12 cellular contexts compared by ENCODE assay signal in genomic region chr4:139986621-139987510, GRCh38.
DNase-seq lines count a peak whose midpoint lies in the region; ATAC-seq and TF ChIP-seq lines count a peak whose summit lies in the region.
"Had no signal": no experiment of that assay in that cellular context is flagged by ENCODE, and none has a peak within 500 bp of the region (broad histone marks: within the 10 kb centered on the region; RNA-seq: fewer than 3 reads in every experiment).

No MANE protein-coding gene starts in this region.

- no peak overlapping the region for H3K4me3 Mint-ChIP-seq in activated CD8-positive, alpha-beta T cell treated with anti-CD3 and anti-CD28 coated beads for 36 hours

- TF ChIP-seq POLR2A in gastroesophageal sphincter (IDR thresholded peaks at IDR 0.05) (no peak), sigmoid colon (IDR thresholded peaks at IDR 0.05) (no peak)

- CTCF ChIA-PET in activated CD8-positive, alpha-beta T cell treated with anti-CD3 and anti-CD28 coated beads for 36 hours (lab: Charles Lee): no interaction called here

- no peak overlapping the region for H3K27ac Mint-ChIP-seq in activated CD8-positive, alpha-beta T cell treated with anti-CD3 and anti-CD28 coated beads for 36 hours

- TF ChIP-seq EP300 in gastroesophageal sphincter (IDR thresholded peaks at IDR 0.05) (no peak), sigmoid colon (IDR thresholded peaks at IDR 0.05) (peak in 2 of 4 donors; percentile 47 to 52)

- TF ChIP-seq CTCF in VCaP (conservative IDR thresholded peaks at IDR 0.05) (no peak), gastroesophageal sphincter (IDR thresholded peaks at IDR 0.05) (no peak), sigmoid colon (IDR thresholded peaks at IDR 0.05) (no peak)
- TF ChIP-seq CTCF in activated CD8-positive, alpha-beta T cell treated with anti-CD3 and anti-CD28 coated beads for 36 hours (IDR thresholded peaks at IDR 0.05): no peak

- POLR2A ChIA-PET in activated CD8-positive, alpha-beta T cell treated with anti-CD3 and anti-CD28 coated beads for 36 hours (lab: Charles Lee): no interaction called here

- H3K27me3 Mint-ChIP-seq in activated CD8-positive, alpha-beta T cell treated with anti-CD3 and anti-CD28 coated beads for 36 hours: no peaks in the 10 kb centered on the region

- H3K36me3 ChIP-seq in gastroesophageal sphincter: no peaks in the 10 kb centered on the region
- H3K36me3 ChIP-seq in sigmoid colon: no peaks in the 10 kb centered on the region

- H3K4me1 ChIP-seq in gastroesophageal sphincter (peaks cover 0 to 48% (median 8%) of the 10 kb centered on the region in 3 donors), sigmoid colon (peaks cover 0 to 28% (median 20%) of the 10 kb centered on the region in 4 donors)

- no peak overlapping the region for H3K4me3 ChIP-seq in gastroesophageal sphincter
- no peak overlapping the region for H3K4me3 ChIP-seq in sigmoid colon

- no peaks in the 10 kb centered on the region for H3K9me3 Mint-ChIP-seq in activated CD8-positive, alpha-beta T cell treated with anti-CD3 and anti-CD28 coated beads for 36 hours

- peaks cover 12% of the 10 kb centered on the region for H3K4me1 Mint-ChIP-seq in activated CD8-positive, alpha-beta T cell treated with anti-CD3 and anti-CD28 coated beads for 36 hours (ENCODE audit: low read depth)

- peak; percentile 72 for DNase-seq in NCI-H1092 (lab: John Stamatoyannopoulos, UW)
- no peak for DNase-seq in sigmoid colon
- DNase-seq in stimulated activated CD4-positive, alpha-beta T cell treated with anti-CD3 and anti-CD28 coated beads, Interleukin-4, amount 100 ng/mL, for 1 hour: no peak
- DNase-seq in cerebellar nuclear complex (lab: John Stamatoyannopoulos, UW): no peak
- DNase-seq in GM19240 (ENCODE audit: insufficient read length, low spot score): no peak
- DNase-seq in activated CD8-positive, alpha-beta T cell treated with anti-CD3 and anti-CD28 coated beads for 36 hours: no peak
- DNase-seq: amygdala; NCI-H2029 treated with DMSO at 0.1 percent for 48 hours; NK-92 treated with Interleukin-12 subunit alpha and Interleukin-12 subunit beta, amount 100 ng/mL, for 24 hours had no signal

- H3K27me3 ChIP-seq in gastroesophageal sphincter: no peaks in the 10 kb centered on the region
- no peaks in the 10 kb centered on the region for H3K27me3 ChIP-seq in sigmoid colon

- H3K27ac ChIP-seq in VCaP (peak overlapping the region; percentile 99), gastroesophageal sphincter (peak overlapping the region; percentile 50 to 79 (median 64)), sigmoid colon (peak overlapping the region; percentile 2 to 77 (median 52))

- no peaks in the 10 kb centered on the region for H3K9me3 ChIP-seq in gastroesophageal sphincter
- H3K9me3 ChIP-seq in sigmoid colon: no peaks in the 10 kb centered on the region

- intact Hi-C loops in sigmoid colon (cut with DNase I): loop anchor here (5.0 kb wide), 1 partner anchor 70 kb away; no protein-coding TSS in a partner anchor
- intact Hi-C loops in activated CD8-positive, alpha-beta T cell treated with anti-CD3 and anti-CD28 coated beads for 36 hours (cut with micrococcal nuclease): no loop called here

- 30 to 42% methylated on average over 12 of the region's 13 CpGs for WGBS in gastroesophageal sphincter (ENCODE audit: low coverage in 1 of 2), 2 donors
- WGBS in sigmoid colon, 2 donors: 77 to 91% methylated on average over 13 of the region's 13 CpGs

- ATAC-seq in gastroesophageal sphincter: peak; percentile 62
- no peak for ATAC-seq in activated CD8-positive, alpha-beta T cell treated with anti-CD3 and anti-CD28 coated beads for 36 hours
- ATAC-seq: activated CD4-positive, CD25-positive, alpha-beta regulatory T cell treated with anti-CD3 and anti-CD28 coated beads, Interleukin-2, amount 50 U/mL, for 24 hours had no signal

- H3K36me3 Mint-ChIP-seq in activated CD8-positive, alpha-beta T cell treated with anti-CD3 and anti-CD28 coated beads for 36 hours (ENCODE audit: low read depth): no peaks in the 10 kb centered on the region
